1 cellular context compared by ENCODE assay signal in genomic region chr2:207734264-207734635, GRCh38.
A peak's percentile ranks its signal among the peaks of the same experiment; 100 is the strongest.
TF ChIP-seq lines count a peak whose summit lies in the region.

No MANE protein-coding gene starts in this region.

TF ChIP-seq in HepG2, 621 proteins besides CTCF, POLR2A, EP300 and RAD21 (continued from another document and continues in another):
- TF ChIP-seq ZNF660 (CRISPR knock-in tag; IDR thresholded peaks at IDR 0.05; ENCODE audit: borderline replicate concordance, low read depth): no peak
- TF ChIP-seq NFYB (CRISPR knock-in tag; IDR thresholded peaks at IDR 0.05): no peak
- no peak for TF ChIP-seq TFDP1 (CRISPR knock-in tag; IDR thresholded peaks at IDR 0.05; ENCODE audit: borderline replicate concordance)
- peak; percentile 11; the same call in 1 of the 2 replicates for TF ChIP-seq PHF21A (CRISPR knock-in tag; IDR thresholded peaks at IDR 0.05)
- TF ChIP-seq SIN3B (IDR thresholded peaks at IDR 0.05; ENCODE audit: low read length): 0 out of 2 replicates have a peak, but pooled peaks have one; percentile 42
- TF ChIP-seq IRF1 (CRISPR knock-in tag; IDR thresholded peaks at IDR 0.05; ENCODE audit: low read depth): no peak
- TF ChIP-seq SIX1 (CRISPR knock-in tag; IDR thresholded peaks at IDR 0.05; ENCODE audit: borderline replicate concordance): no peak
- TF ChIP-seq ZMYM3 (CRISPR knock-in tag; IDR thresholded peaks at IDR 0.05): peak; percentile 42; the same call in 1 of the 2 replicates
- no peak for TF ChIP-seq ATF7 (IDR thresholded peaks at IDR 0.05)
- no peak for TF ChIP-seq ATF7 (CRISPR knock-in tag; IDR thresholded peaks at IDR 0.05)
- TF ChIP-seq BCL6 (CRISPR knock-in tag; IDR thresholded peaks at IDR 0.05): 0 out of 2 replicates have a peak, but pooled peaks have one; percentile 26
- TF ChIP-seq TOE1 (CRISPR knock-in tag; IDR thresholded peaks at IDR 0.05): peak; percentile 73; the same call in 1 of the 2 replicates
- no peak for TF ChIP-seq CCDC6 (CRISPR knock-in tag; IDR thresholded peaks at IDR 0.05)
- TF ChIP-seq ZBTB7A (CRISPR knock-in tag; IDR thresholded peaks at IDR 0.05): no peak
- TF ChIP-seq SNAPC5 (CRISPR knock-in tag; IDR thresholded peaks at IDR 0.05; ENCODE audit: borderline replicate concordance): no peak
- peak; percentile 58; the same call in 1 of the 2 replicates for TF ChIP-seq ZNF331 (CRISPR knock-in tag; IDR thresholded peaks at IDR 0.05)
- TF ChIP-seq ZZZ3 (CRISPR knock-in tag; IDR thresholded peaks at IDR 0.05; ENCODE audit: borderline replicate concordance): no peak
- TF ChIP-seq ZNF451 (CRISPR knock-in tag; IDR thresholded peaks at IDR 0.05): no peak
- TF ChIP-seq POLR2AphosphoS5 (IDR thresholded peaks at IDR 0.05; ENCODE audit: low read depth, low read length): no peak
- no peak for TF ChIP-seq FLYWCH1 (CRISPR knock-in tag; IDR thresholded peaks at IDR 0.05)
- TF ChIP-seq ZBTB38 (CRISPR knock-in tag; IDR thresholded peaks at IDR 0.05): no peak
- no peak for TF ChIP-seq ZNF549 (CRISPR knock-in tag; IDR thresholded peaks at IDR 0.05)
- TF ChIP-seq ZBTB46 (CRISPR knock-in tag; IDR thresholded peaks at IDR 0.05; ENCODE audit: borderline replicate concordance): no peak
- peak; percentile 11; the same call in 1 of the 2 replicates for TF ChIP-seq ZNF124 (CRISPR knock-in tag; IDR thresholded peaks at IDR 0.05)
- TF ChIP-seq MLLT10 (CRISPR knock-in tag; IDR thresholded peaks at IDR 0.05): no peak
- TF ChIP-seq THYN1 (CRISPR knock-in tag; IDR thresholded peaks at IDR 0.05; ENCODE audit: borderline replicate concordance, low read depth): no peak
- no peak for TF ChIP-seq HOXA7 (CRISPR knock-in tag; IDR thresholded peaks at IDR 0.05)
- no peak for TF ChIP-seq THAP9 (CRISPR knock-in tag; IDR thresholded peaks at IDR 0.05; ENCODE audit: borderline replicate concordance)
- TF ChIP-seq CAMTA2 (CRISPR knock-in tag; IDR thresholded peaks at IDR 0.05; ENCODE audit: borderline replicate concordance): no peak
- no peak for TF ChIP-seq ARNTL (CRISPR knock-in tag; IDR thresholded peaks at IDR 0.05)
- no peak for TF ChIP-seq ZNF274 (CRISPR knock-in tag; IDR thresholded peaks at IDR 0.05)
- TF ChIP-seq JUND (CRISPR knock-in tag; IDR thresholded peaks at IDR 0.05): no peak
- TF ChIP-seq TP53 (CRISPR knock-in tag; conservative IDR thresholded peaks at IDR 0.05): no peak
- TF ChIP-seq ZNF260 (CRISPR knock-in tag; IDR thresholded peaks at IDR 0.05; ENCODE audit: borderline replicate concordance, low read depth): no peak
- no peak for TF ChIP-seq ZNF230 (CRISPR knock-in tag; IDR thresholded peaks at IDR 0.05)
- TF ChIP-seq DZIP1 (CRISPR knock-in tag; IDR thresholded peaks at IDR 0.05): no peak
- no peak for TF ChIP-seq ASH2L (IDR thresholded peaks at IDR 0.05; ENCODE audit: insufficient read length, low read depth, low read length)
- TF ChIP-seq REST (IDR thresholded peaks at IDR 0.05; ENCODE audit: borderline replicate concordance in 1 of 2, low read depth in 1 of 2, low read length in 2 of 2): no peak
- TF ChIP-seq IKZF1 (IDR thresholded peaks at IDR 0.05): no peak
- no peak for TF ChIP-seq ZNF687 (CRISPR knock-in tag; IDR thresholded peaks at IDR 0.05)
- 0 out of 2 replicates have a peak, but pooled peaks have one; percentile 53 for TF ChIP-seq ZSCAN31 (CRISPR knock-in tag; IDR thresholded peaks at IDR 0.05; ENCODE audit: low read depth)
- no peak for TF ChIP-seq ZFP90 (CRISPR knock-in tag; IDR thresholded peaks at IDR 0.05; ENCODE audit: borderline replicate concordance)
- TF ChIP-seq NR1H2 (CRISPR knock-in tag; IDR thresholded peaks at IDR 0.05; ENCODE audit: borderline replicate concordance, low read depth): no peak
- no peak for TF ChIP-seq GATA4 (IDR thresholded peaks at IDR 0.05; ENCODE audit: borderline replicate concordance, low read depth)
- no peak for TF ChIP-seq ZNF337 (CRISPR knock-in tag; IDR thresholded peaks at IDR 0.05; ENCODE audit: borderline replicate concordance, low read depth)
- TF ChIP-seq CBFB (CRISPR knock-in tag; IDR thresholded peaks at IDR 0.05): no peak
- no peak for TF ChIP-seq ZNF879 (CRISPR knock-in tag; IDR thresholded peaks at IDR 0.05)
- TF ChIP-seq DR1 (CRISPR knock-in tag; IDR thresholded peaks at IDR 0.05): no peak
- TF ChIP-seq PPARG (CRISPR knock-in tag; conservative IDR thresholded peaks at IDR 0.05): no peak
- TF ChIP-seq KLF13 (CRISPR knock-in tag; IDR thresholded peaks at IDR 0.05): no peak
- TF ChIP-seq ZNF326 (CRISPR knock-in tag; IDR thresholded peaks at IDR 0.05; ENCODE audit: borderline replicate concordance): no peak
- no peak for TF ChIP-seq HNRNPUL1 (IDR thresholded peaks at IDR 0.05; ENCODE audit: low read depth, low read length)
- TF ChIP-seq RARA (CRISPR knock-in tag; IDR thresholded peaks at IDR 0.05): no peak
